ENCODE assay signal across 17 cellular contexts in genomic region chr9:106927916-106928315, GRCh38.
A peak's percentile ranks its signal among the peaks of the same experiment; 100 is the strongest.
DNase-seq lines count a peak whose midpoint lies in the region; TF ChIP-seq lines count a peak whose summit lies in the region.
"Had no signal": no experiment of that assay in that cellular context is flagged by ENCODE, and none has a peak within 500 bp of the region (broad histone marks: within the 10 kb centered on the region; RNA-seq: fewer than 3 reads in every experiment).

No MANE protein-coding gene starts in this region.

- peaks cover 3% of the 10 kb centered on the region for H3F3A ChIP-seq in neural progenitor cell (ENCODE audit: low read depth)

- H3K4me3 ChIP-seq in AG10803 (ENCODE audit: low read length) = no peak overlapping the region
- no peak overlapping the region for H3K4me3 ChIP-seq in neural progenitor cell
- H3K4me3 ChIP-seq: BLaER1 treated with 17β-estradiol and CSF1 and Interleukin-3, amounts not matched to agents 10 nM and 100 nM; PC-9 had no signal

- peaks cover 97% of the 10 kb centered on the region for H3K36me3 Mint-ChIP-seq in neural progenitor cell
- H3K36me3 Mint-ChIP-seq: CD8-positive, alpha-beta T cell had no signal

- peak; percentile 45 for DNase-seq in AG10803 (ENCODE audit: low read depth)
- peak; percentile 88 for DNase-seq in RPMI7951 (ENCODE audit: low read depth)
- peak; percentile 18 for DNase-seq in fibroblast of gingiva (ENCODE audit: low read depth)
- DNase-seq in islet precursor cell = peak; percentile 80
- no peak for DNase-seq in NCI-H345 treated with DMSO at 0.1 percent for 48 hours (lab: John Stamatoyannopoulos, UW; ENCODE audit: unreplicated experiment)
- no peak for DNase-seq in activated CD4-positive, alpha-beta T cell treated with anti-CD3 and anti-CD28 coated beads for 48 hours
- DNase-seq in neural progenitor cell (ENCODE audit: low spot score) = no peak
- DNase-seq: CD8-positive, alpha-beta T cell; DMS53; H7; NCI-H1417; NCI-H187; NCI-H2227 treated with DMSO at 0.1 percent for 48 hours; NCI-H524; PC-9 had no signal

- no peak overlapping the region for H2AFZ ChIP-seq in neural progenitor cell (replicated peaks)
- H2AFZ ChIP-seq: PC-9 had no signal

- H3K27me3 Mint-ChIP-seq in neural progenitor cell (ENCODE audit: insufficient read depth, low read depth) = peaks cover 6% of the 10 kb centered on the region

- no peaks in the 10 kb centered on the region for H3K4me1 ChIP-seq in neural progenitor cell
- H3K4me1 ChIP-seq: BLaER1 treated with 17β-estradiol and CSF1 and Interleukin-3, amounts not matched to agents 10 nM and 100 nM had no signal

- H3K27ac ChIP-seq in neural progenitor cell = no peak overlapping the region
- H3K27ac ChIP-seq: BLaER1 treated with 17β-estradiol and CSF1 and Interleukin-3, amounts not matched to agents 10 nM and 100 nM; HL-60; PC-9 had no signal

- H3K4me1 Mint-ChIP-seq in neural progenitor cell = no peaks in the 10 kb centered on the region

- no peak overlapping the region for H3K4me2 ChIP-seq in neural progenitor cell
- H3K4me2 ChIP-seq: BLaER1 treated with 17β-estradiol and CSF1 and Interleukin-3, amounts not matched to agents 10 nM and 100 nM; PC-9 had no signal

- H3K9me3 Mint-ChIP-seq in neural progenitor cell = peaks cover 31% of the 10 kb centered on the region

- no peak overlapping the region for H3K27ac Mint-ChIP-seq in neural progenitor cell
- H3K27ac Mint-ChIP-seq: CD8-positive, alpha-beta T cell had no signal

- H3K9ac ChIP-seq in neural progenitor cell = no peak overlapping the region
- H3K9ac ChIP-seq: BLaER1 treated with 17β-estradiol and CSF1 and Interleukin-3, amounts not matched to agents 10 nM and 100 nM had no signal

- no peak for TF ChIP-seq CTCF in AG10803 (conservative IDR thresholded peaks at IDR 0.05; ENCODE audit: low read length)
- no peak for TF ChIP-seq CTCF in neural progenitor cell (IDR thresholded peaks at IDR 0.05)

- H3K36me3 ChIP-seq in neural progenitor cell = peaks cover 44% of the 10 kb centered on the region

- H3K79me2 ChIP-seq in neural progenitor cell (ENCODE audit: low read depth) = peaks cover 100% of the 10 kb centered on the region

- no peaks in the 10 kb centered on the region for H3K27me3 ChIP-seq in neural progenitor cell
- H3K27me3 ChIP-seq: BLaER1 treated with 17β-estradiol and CSF1 and Interleukin-3, amounts not matched to agents 10 nM and 100 nM had no signal

- peaks cover 18% of the 10 kb centered on the region for H4K20me1 ChIP-seq in neural progenitor cell (ENCODE audit: low read depth)
- H4K20me1 ChIP-seq: BLaER1 treated with 17β-estradiol and CSF1 and Interleukin-3, amounts not matched to agents 10 nM and 100 nM had no signal

- no peak overlapping the region for H3K4me3 Mint-ChIP-seq in neural progenitor cell
- H3K4me3 Mint-ChIP-seq: CD8-positive, alpha-beta T cell had no signal

- no peaks in the 10 kb centered on the region for H3K9me3 ChIP-seq in neural progenitor cell (ENCODE audit: low read depth)

Comparison
In these comparisons a context has a peak if more than half of its experiments do, and no peak if none do; other contexts are left out.
1. DNase-seq: peak in AG10803 (single experiment), RPMI7951 (single experiment), fibroblast of gingiva (single experiment) and islet precursor cell (single experiment); none in NCI-H345 treated with DMSO at 0.1 percent for 48 hours (single experiment), activated CD4-positive, alpha-beta T cell treated with anti-CD3 and anti-CD28 coated beads for 48 hours (single experiment) and neural progenitor cell (single experiment).